Comparison of ENCODE assay signal across 34 cellular contexts in genomic region chr20:63397946-63398450, GRCh38. TPM values are rescaled to one million over a fixed set of nuclear protein-coding genes. Genes with fewer than 3 reads are reported as not detected.
"Had no signal": no experiment of that assay in that cellular context is flagged by ENCODE, and none has a peak within 500 bp of the region (broad histone marks: within the 10 kb centered on the region; RNA-seq: fewer than 3 reads in every experiment).

No MANE protein-coding gene starts in this region.

- H3K9me3 Mint-ChIP-seq: naive B cell; naive thymus-derived CD8-positive, alpha-beta T cell; natural killer cell treated with Interleukin-12 subunit alpha and Interleukin-12 subunit beta and Interleukin-15 and Interleukin-18, amount 100 ng/mL, for 72 hours; nephron progenitor cell; neural crest cell; stimulated activated effector memory CD8-positive, alpha-beta T cell treated with anti-CD3 and anti-CD28 coated beads, Interleukin-12 subunit alpha, Interleukin-12 subunit beta, amount 100 ng/mL, for 72 hours; stimulated activated naive B cell treated with anti-CD40 and anti-IgM and Interleukin-4, amounts not matched to agents 10 μg/mL and 1 μg/mL and 100 μg/mL, for 72 hours; stimulated activated naive CD8-positive, alpha-beta T cell treated with anti-CD3 and anti-CD28 coated beads, Interleukin-15, Interleukin-2, amounts not matched to agents 100 ng/mL and 50 ng/mL, for 24 hours had no signal

- H3K4me3 Mint-ChIP-seq: naive B cell; naive thymus-derived CD8-positive, alpha-beta T cell; natural killer cell treated with Interleukin-12 subunit alpha and Interleukin-12 subunit beta and Interleukin-15 and Interleukin-18, amount 100 ng/mL, for 72 hours; nephron progenitor cell; neural crest cell; stimulated activated effector memory CD8-positive, alpha-beta T cell treated with anti-CD3 and anti-CD28 coated beads, Interleukin-12 subunit alpha, Interleukin-12 subunit beta, amount 100 ng/mL, for 72 hours; stimulated activated naive B cell treated with anti-CD40 and anti-IgM and Interleukin-4, amounts not matched to agents 10 μg/mL and 1 μg/mL and 100 μg/mL, for 72 hours; stimulated activated naive CD8-positive, alpha-beta T cell treated with anti-CD3 and anti-CD28 coated beads, Interleukin-15, Interleukin-2, amounts not matched to agents 100 ng/mL and 50 ng/mL, for 24 hours had no signal

- H3K9me3 ChIP-seq: neutrophil, pancreas, prostate gland, spleen, stomach, thoracic aorta, thyroid gland, tibial nerve, upper lobe of left lung, vagina had no signal

- H3K36me3 Mint-ChIP-seq: naive B cell; naive thymus-derived CD8-positive, alpha-beta T cell; natural killer cell treated with Interleukin-12 subunit alpha and Interleukin-12 subunit beta and Interleukin-15 and Interleukin-18, amount 100 ng/mL, for 72 hours; stimulated activated effector memory CD8-positive, alpha-beta T cell treated with anti-CD3 and anti-CD28 coated beads, Interleukin-12 subunit alpha, Interleukin-12 subunit beta, amount 100 ng/mL, for 72 hours; stimulated activated naive B cell treated with anti-CD40 and anti-IgM and Interleukin-4, amounts not matched to agents 10 μg/mL and 1 μg/mL and 100 μg/mL, for 72 hours had no signal

- DNase-seq: naive B cell; naive thymus-derived CD8-positive, alpha-beta T cell; nephron progenitor cell; nucleus accumbens; spleen; stimulated activated CD4-positive, alpha-beta T cell treated with anti-CD3 and anti-CD28 coated beads, Interleukin-12 subunit alpha, Interleukin-12 subunit beta, amount 100 ng/mL, for 4 hours; stimulated activated CD4-positive, alpha-beta T cell treated with anti-CD3 and anti-CD28 coated beads, Interleukin-2, amount 100 ng/mL, for 24 hours; stimulated activated CD4-positive, alpha-beta T cell treated with anti-CD3 and anti-CD28 coated beads, Interleukin-2, amount 100 ng/mL, for 48 hours; stimulated activated CD4-positive, alpha-beta T cell treated with anti-CD3 and anti-CD28 coated beads, Interleukin-4, amount 100 ng/mL, for 24 hours; stimulated activated naive B cell treated with anti-CD40 and anti-IgM and Interleukin-4, amounts not matched to agents 10 μg/mL and 1 μg/mL and 100 μg/mL, for 72 hours; stimulated activated naive CD4-positive, alpha-beta T cell treated with Interleukin-2 at 50 U/mL for 16 hours; stomach; thyroid gland; trophoblast cell had no signal

- H3K27ac Mint-ChIP-seq: naive thymus-derived CD8-positive, alpha-beta T cell; natural killer cell treated with Interleukin-12 subunit alpha and Interleukin-12 subunit beta and Interleukin-15 and Interleukin-18, amount 100 ng/mL, for 72 hours; nephron progenitor cell; stimulated activated effector memory CD8-positive, alpha-beta T cell treated with anti-CD3 and anti-CD28 coated beads, Interleukin-12 subunit alpha, Interleukin-12 subunit beta, amount 100 ng/mL, for 72 hours; stimulated activated naive B cell treated with anti-CD40 and anti-IgM and Interleukin-4, amounts not matched to agents 10 μg/mL and 1 μg/mL and 100 μg/mL, for 72 hours; stimulated activated naive CD8-positive, alpha-beta T cell treated with anti-CD3 and anti-CD28 coated beads, Interleukin-15, Interleukin-2, amounts not matched to agents 100 ng/mL and 50 ng/mL, for 24 hours had no signal

- H3K4me1 ChIP-seq: pancreas, prostate gland, thyroid gland, tibial nerve, upper lobe of left lung, vagina had no signal

- ATAC-seq: naive thymus-derived CD8-positive, alpha-beta T cell; natural killer cell treated with Interleukin-12 subunit alpha and Interleukin-12 subunit beta and Interleukin-15 and Interleukin-18, amount 100 ng/mL, for 72 hours; pancreas; sciatic nerve; stimulated activated effector memory CD8-positive, alpha-beta T cell treated with anti-CD3 and anti-CD28 coated beads, Interleukin-12 subunit alpha, Interleukin-12 subunit beta, amount 100 ng/mL, for 72 hours; stimulated activated naive B cell treated with anti-CD40 and anti-IgM and Interleukin-4, amounts not matched to agents 10 μg/mL and 1 μg/mL and 100 μg/mL, for 72 hours had no signal

- H3K27me3 ChIP-seq: pancreas, thyroid gland, upper lobe of left lung, vagina had no signal

- H3K4me3 ChIP-seq: pancreas, prostate gland, skin epidermis, smooth muscle cell, spleen, stomach, thoracic aorta, thyroid gland, tibial nerve, upper lobe of left lung, vagina had no signal

- H3K4me1 Mint-ChIP-seq: stimulated activated effector memory CD8-positive, alpha-beta T cell treated with anti-CD3 and anti-CD28 coated beads, Interleukin-12 subunit alpha, Interleukin-12 subunit beta, amount 100 ng/mL, for 72 hours; stimulated activated naive B cell treated with anti-CD40 and anti-IgM and Interleukin-4, amounts not matched to agents 10 μg/mL and 1 μg/mL and 100 μg/mL, for 72 hours had no signal

- H3K27ac ChIP-seq: neutrophil, pancreas, prostate gland, skin epidermis, spleen, stomach, thoracic aorta, thyroid gland, tibial nerve, upper lobe of left lung, vagina had no signal

- H3K27me3 Mint-ChIP-seq: natural killer cell treated with Interleukin-12 subunit alpha and Interleukin-12 subunit beta and Interleukin-15 and Interleukin-18, amount 100 ng/mL, for 72 hours; stimulated activated naive CD8-positive, alpha-beta T cell treated with anti-CD3 and anti-CD28 coated beads, Interleukin-15, Interleukin-2, amounts not matched to agents 100 ng/mL and 50 ng/mL, for 24 hours had no signal

- H3K36me3 ChIP-seq: neutrophil, pancreas, prostate gland, spleen, stomach, thoracic aorta, thyroid gland, tibial nerve, upper lobe of left lung, vagina had no signal

- H3K4me2 ChIP-seq: smooth muscle cell had no signal

RNA-seq across cellular contexts. Expression of gene CHRNA4, which starts 36.8 kb away (rescaled TPM):
- total RNA-seq: naive thymus-derived CD8-positive, alpha-beta T cell; natural killer cell treated with Interleukin-12 subunit alpha and Interleukin-12 subunit beta and Interleukin-15 and Interleukin-18, amount 100 ng/mL, for 72 hours; omental fat pad; osteocyte; posterior vena cava; pulmonary artery endothelial cell; smooth muscle cell; subcutaneous adipose tissue; thoracic aorta; ureter had no signal
- polyA plus RNA-seq: naive thymus-derived CD8-positive, alpha-beta T cell had no signal
